ENCODE assay signal across 8 cellular contexts in the genomic region with DNA sequence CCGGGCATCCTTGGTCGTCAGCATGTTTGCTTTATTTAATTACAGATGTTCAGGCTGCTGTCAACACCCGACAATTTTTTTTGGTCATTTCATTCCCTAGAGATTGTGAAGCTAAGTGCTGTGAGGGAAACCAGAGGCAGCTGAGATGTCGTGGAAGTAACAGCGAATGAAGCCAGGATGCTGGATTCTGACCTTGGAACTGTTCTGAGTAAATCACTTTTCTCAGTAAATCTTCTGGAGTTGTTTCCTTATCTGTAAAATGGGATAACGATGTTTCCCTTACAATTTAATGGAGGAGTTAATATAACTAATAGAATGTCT.
DNase-seq lines count a peak whose midpoint lies in the region; ATAC-seq and TF ChIP-seq lines count a peak whose summit lies in the region.

No MANE protein-coding gene starts in this region.

- intact Hi-C loops in posterior cingulate gyrus (cut with DNase I) = loop anchor here (2.0 kb wide), 1 partner anchor 20 kb away; no protein-coding TSS in a partner anchor

- H3K27me3 ChIP-seq in iPS DF 6.9 (ENCODE audit: control insufficient read depth, insufficient read depth, low read length) = no peaks in the 10 kb centered on the region

- no CpG with 5 or more reads among the region's 6 CpGs for WGBS in iPS DF 6.9 (ENCODE audit: insufficient coverage, insufficient read length)

- DNase-seq in AG09309 (ENCODE audit: low read depth) (no peak), iPS DF 6.9 (ENCODE audit: low read depth, low spot score) (no peak), substantia nigra (lab: John Stamatoyannopoulos, UW) (no peak), posterior cingulate gyrus (no peak)

- ATAC-seq in GM21717 (IDR thresholded peaks at IDR 0.05; ENCODE audit: unreplicated experiment) = peak; percentile 3
- peak; percentile 51 for ATAC-seq in SK-N-SH treated with all-trans-retinoic acid at 6 μM for 48 hours
- ATAC-seq in HG02970 (IDR thresholded peaks at IDR 0.05; ENCODE audit: low FRiP score, unreplicated experiment) = no peak
- ATAC-seq in GM19467 (IDR thresholded peaks at IDR 0.05; ENCODE audit: unreplicated experiment) = no peak

- no peaks in the 10 kb centered on the region for H3K9me3 ChIP-seq in iPS DF 6.9 (ENCODE audit: control insufficient read depth, insufficient read depth, low read length)

- no peak overlapping the region for H3K27ac ChIP-seq in iPS DF 6.9 (ENCODE audit: low read length)
- peak overlapping the region; percentile 38 for H3K27ac ChIP-seq in substantia nigra (ENCODE audit: low read depth, low read length, poor library complexity, severe bottlenecking)

- H3K4me1 ChIP-seq in iPS DF 6.9 (ENCODE audit: control insufficient read depth, insufficient read depth, low read length) = no peaks in the 10 kb centered on the region

- TF ChIP-seq CTCF in AG09309 (IDR thresholded peaks at IDR 0.05; ENCODE audit: control insufficient read depth, insufficient read depth, low read depth, low read length, missing control alignments) = no peak

- no peaks in the 10 kb centered on the region for H3K36me3 ChIP-seq in iPS DF 6.9 (ENCODE audit: control insufficient read depth, insufficient read depth, low read length)

- H3K4me3 ChIP-seq in AG09309 (ENCODE audit: control insufficient read depth, low read depth, low read length) = peak overlapping the region; percentile 85
- peak overlapping the region; percentile 87; the same call in 1 of the 2 replicates for H3K4me3 ChIP-seq in iPS DF 6.9 (ENCODE audit: low read length)

TF ChIP-seq in SK-N-SH treated with all-trans-retinoic acid at 6 μM for 48 hours, 23 proteins besides CTCF, POLR2A, EP300 and RAD21:
- TF ChIP-seq TCF4 (CRISPR knock-in tag; IDR thresholded peaks at IDR 0.05; ENCODE audit: borderline replicate concordance) = 0 out of 2 replicates have a peak, but pooled peaks have one; percentile 11
- TF ChIP-seq CSRNP3 (CRISPR knock-in tag; IDR thresholded peaks at IDR 0.05) = no peak

Comparison
In these comparisons a context has a peak if more than half of its experiments do, and no peak if none do; other contexts are left out.
1. ATAC-seq: peak in GM21717 (single experiment) and SK-N-SH treated with all-trans-retinoic acid at 6 μM for 48 hours (single experiment); none in HG02970 (single experiment) and GM19467 (single experiment).